ENCODE assay signal across 8 cellular contexts in the genomic region with DNA sequence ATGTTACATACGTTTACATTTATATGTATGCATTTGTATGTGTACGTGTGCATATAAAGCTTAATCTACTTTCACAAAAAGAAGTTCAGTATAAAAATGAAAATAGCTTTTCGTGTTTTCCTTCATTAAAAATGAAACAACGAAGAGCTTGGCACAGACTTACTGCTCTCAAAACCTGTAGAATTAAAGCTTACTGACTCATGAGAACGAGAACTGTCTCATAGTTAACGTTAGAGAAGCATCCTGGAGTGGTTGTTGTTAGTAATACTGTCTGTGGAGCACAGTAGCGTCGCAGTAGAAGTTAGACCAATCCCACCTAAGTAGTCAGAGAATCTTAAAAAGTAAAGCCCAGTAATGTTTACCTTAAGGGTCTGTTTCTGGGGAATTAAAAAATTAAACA. TPM values are rescaled to one million over a fixed set of nuclear protein-coding genes. Genes with fewer than 3 reads are reported as not detected.
DNase-seq lines count a peak whose midpoint lies in the region; ATAC-seq, FAIRE-seq and TF ChIP-seq lines count a peak whose summit lies in the region.

No MANE protein-coding gene starts in this region.

- H3K27me3 ChIP-seq in BLaER1 treated with 17β-estradiol and CSF1 and Interleukin-3, amounts not matched to agents 10 nM and 100 nM: no peaks in the 10 kb centered on the region
- H3K27me3 ChIP-seq in HUES48 (ENCODE audit: control insufficient read depth, insufficient read depth, low read length): no peaks in the 10 kb centered on the region
- no peaks in the 10 kb centered on the region for H3K27me3 ChIP-seq in ascending aorta
- no peaks in the 10 kb centered on the region; a peak in 1 of 5 replicates for H3K27me3 ChIP-seq in HepG2 (ENCODE audit: control insufficient read depth in 1 of 2, insufficient read depth in 2 of 2, low read length in 2 of 2)
- no peaks in the 10 kb centered on the region for H3K27me3 ChIP-seq in tibial artery

- TF ChIP-seq EP300 in HepG2 (IDR thresholded peaks at IDR 0.05; ENCODE audit: low read depth in 2 of 2, low read length in 2 of 2): no peak
- TF ChIP-seq EP300 in HepG2 (CRISPR knock-in tag; IDR thresholded peaks at IDR 0.05; ENCODE audit: borderline replicate concordance): no peak

- FAIRE-seq in HepG2 (lab: Jason Lieb, UNC): no peak

- WGBS in HepG2 (ENCODE audit: low lambda C conversion rate): 6% methylated on average over 8 of the region's 8 CpGs

- H3K4me3 ChIP-seq in BLaER1 treated with 17β-estradiol and CSF1 and Interleukin-3, amounts not matched to agents 10 nM and 100 nM: peak overlapping the region; percentile 68 to 87 (median 80)
- H3K4me3 ChIP-seq in HUES48 (ENCODE audit: low read depth, low read length) (peak overlapping the region; percentile 96), ascending aorta (peak overlapping the region; percentile 83 to 93), HepG2 (replicated peaks in 1 of 3; ENCODE audit: insufficient read depth in 1 of 3, low read depth in 2 of 3, low read length in 3 of 3) (peak overlapping the region; percentile 64 to 99 (median 74)), tibial artery (peak overlapping the region; percentile 67 to 76)

- H4K20me1 ChIP-seq in BLaER1 treated with 17β-estradiol and CSF1 and Interleukin-3, amounts not matched to agents 10 nM and 100 nM: peaks cover 25 to 59% (median 58%) of the 10 kb centered on the region in 11 experiments; a peak in 21 of 22 replicates
- H4K20me1 ChIP-seq in HepG2 (ENCODE audit: insufficient read depth, low read length): no peaks in the 10 kb centered on the region

- TF ChIP-seq POLR2A in HepG2 (IDR thresholded peaks at IDR 0.05; ENCODE audit: insufficient read depth in 1 of 2, low read depth in 2 of 2, low read length in 2 of 2): no peak

- DNase-seq in ascending aorta (ENCODE audit: low spot score in 2 of 2): no peak
- DNase-seq in HepG2 (ENCODE audit: low spot score): no peak
- no peak for DNase-seq in tibial artery
- DNase-seq in NCI-H2196 treated with DMSO at 0.1 percent for 48 hours (lab: John Stamatoyannopoulos, UW; ENCODE audit: unreplicated experiment): no peak
- DNase-seq in NCI-H82 (lab: John Stamatoyannopoulos, UW): no peak

- CTCF ChIA-PET in HepG2 (lab: Yijun Ruan, JAX; ENCODE audit: low intra/inter-chr PET ratio, low total read pairs): no interaction called here

- no peaks in the 10 kb centered on the region for H3K9me3 ChIP-seq in BLaER1 treated with 17β-estradiol and CSF1 and Interleukin-3, amounts not matched to agents 10 nM and 100 nM (replicated peaks in 1 of 11)
- no peaks in the 10 kb centered on the region for H3K9me3 ChIP-seq in HUES48 (ENCODE audit: control insufficient read depth, insufficient read depth, low read length)
- H3K9me3 ChIP-seq in ascending aorta: no peaks in the 10 kb centered on the region
- no peaks in the 10 kb centered on the region for H3K9me3 ChIP-seq in HepG2 (ENCODE audit: low read length)
- H3K9me3 ChIP-seq in tibial artery: no peaks in the 10 kb centered on the region

- ATAC-seq in HepG2: no peak
- no peak for ATAC-seq in GM18517 (IDR thresholded peaks at IDR 0.05; ENCODE audit: unreplicated experiment)

- no TSS peak for BruUV-seq in HepG2 (replicated peaks; lab: Mats Ljungman, UMichigan)

- TF ChIP-seq CTCF in ascending aorta (IDR thresholded peaks at IDR 0.05) (no peak), HepG2 (CRISPR knock-in tag; IDR thresholded peaks at IDR 0.05) (no peak), tibial artery (IDR thresholded peaks at IDR 0.05) (no peak)

- peaks cover 26 to 47% (median 40%) of the 10 kb centered on the region in 10 experiments for H3K4me1 ChIP-seq in BLaER1 treated with 17β-estradiol and CSF1 and Interleukin-3, amounts not matched to agents 10 nM and 100 nM
- H3K4me1 ChIP-seq in HUES48 (ENCODE audit: control insufficient read depth, insufficient read depth, low read length) (peaks cover 36% of the 10 kb centered on the region), ascending aorta (peaks cover 7 to 28% of the 10 kb centered on the region in 2 donors), HepG2 (ENCODE audit: insufficient read depth, low read length) (peaks cover 41% of the 10 kb centered on the region), tibial artery (peaks cover 0 to 75% (median 42%) of the 10 kb centered on the region in 4 donors)

- H2AFZ ChIP-seq in HepG2 (ENCODE audit: low read length): no peak overlapping the region

- intact Hi-C loops in ascending aorta (cut with DNase I): no loop called here
- intact Hi-C loops in HepG2 (cut with micrococcal nuclease; ENCODE audit: unreplicated experiment): no loop called here
- intact Hi-C loops in tibial artery (cut with DNase I; ENCODE audit: low total_unique reads): no loop called here

- POLR2A ChIA-PET in HepG2 (lab: Yijun Ruan, JAX): interaction anchor here (0.9 to 1.1 kb wide), 4 partner anchors 23 to 69 kb away, joined by 3 to 7 read pairs (median 4); a partner anchor contains a TSS

- in situ Hi-C loops in HepG2 (cut with HindIII; ENCODE audit: extremely low pct_ligation_motif_present, low pct_unique_long_range_greater_than_20kb): no loop called here

- TF ChIP-seq RAD21 in HepG2 (CRISPR knock-in tag; IDR thresholded peaks at IDR 0.05): no peak

- H3K27ac ChIP-seq in BLaER1 treated with 17β-estradiol and CSF1 and Interleukin-3, amounts not matched to agents 10 nM and 100 nM: peak overlapping the region in 10 of 11 experiments; percentile 84 to 99 (median 94); a peak in 20 of 22 replicates
- H3K27ac ChIP-seq in HUES48 (ENCODE audit: low read depth, low read length) (no peak overlapping the region), ascending aorta (peak overlapping the region; percentile 97 to 99), HepG2 (ENCODE audit: extremely low read length, insufficient read depth, low read length) (peak overlapping the region; percentile 92), tibial artery (peak overlapping the region; percentile 95 to 97)

- H3K79me2 ChIP-seq in HepG2 (ENCODE audit: insufficient read depth, low read length): peaks cover 51% of the 10 kb centered on the region

- H3K36me3 ChIP-seq in BLaER1 treated with 17β-estradiol and CSF1 and Interleukin-3, amounts not matched to agents 10 nM and 100 nM: peaks cover 1 to 27% (median 12%) of the 10 kb centered on the region in 11 experiments; a peak in 20 of 22 replicates
- H3K36me3 ChIP-seq in HUES48 (ENCODE audit: control insufficient read depth, insufficient read depth, low read length) (peaks cover 2% of the 10 kb centered on the region), ascending aorta (no peaks in the 10 kb centered on the region), HepG2 (replicated peaks in 1 of 2; ENCODE audit: control insufficient read depth in 1 of 2, insufficient read depth in 2 of 2, low read length in 2 of 2) (no peaks in the 10 kb centered on the region), tibial artery (no peaks in the 10 kb centered on the region)

- H3K4me2 ChIP-seq in BLaER1 treated with 17β-estradiol and CSF1 and Interleukin-3, amounts not matched to agents 10 nM and 100 nM: peak overlapping the region; percentile 79 to 98 (median 93)
- peak overlapping the region; percentile 83 for H3K4me2 ChIP-seq in HepG2 (ENCODE audit: low read depth, low read length)

- H3K9ac ChIP-seq in BLaER1 treated with 17β-estradiol and CSF1 and Interleukin-3, amounts not matched to agents 10 nM and 100 nM: peak overlapping the region; percentile 84 to 98 (median 92)
- H3K9ac ChIP-seq in HUES48 (ENCODE audit: low read depth, low read length) (0 out of 2 replicates have a peak overlapping the region, but pooled peaks have one; percentile 91), HepG2 (ENCODE audit: insufficient read depth, low read depth, low read length) (peak overlapping the region; percentile 85)

RNA-seq across cellular contexts. Expression of a gene that starts 1.3 kb away (rescaled TPM):
- total RNA-seq in ascending aorta (21.8 TPM), HepG2 (2016; rRNA removed; fragmentation: Illumina TruSeq; extraction: Trizol) (37.1 and 62.6 TPM in 2 replicates)
- 6.2 and 9.1 TPM in 2 replicates for total RNA-seq in HepG2 (2016; cell fraction: cytosol; rRNA removed; fragmentation: Illumina TruSeq; extraction: Trizol; ENCODE audit: low read depth)
- 34.8 and 58.6 TPM in 2 replicates for total RNA-seq in HepG2 (2016; cell fraction: insoluble cytoplasmic fraction; rRNA removed; fragmentation: Illumina TruSeq; extraction: Trizol)
- 17.7 and 20.1 TPM in 2 replicates for total RNA-seq in HepG2 (2016; cell fraction: membrane; rRNA removed; fragmentation: Illumina TruSeq; extraction: Trizol)
- total RNA-seq in HepG2 (2016; cell fraction: nucleus; rRNA removed; fragmentation: Illumina TruSeq; extraction: Trizol): 16.6 and 17.4 TPM in 2 replicates
- 15.5 and 20.2 TPM in 2 replicates for polyA plus RNA-seq in HepG2 (2011; rRNA removed)
- polyA plus RNA-seq in HepG2 (2011; cell fraction: cytosol; rRNA removed): 7.8 and 11.6 TPM in 2 replicates
- 4.0 and 6.1 TPM in 2 replicates for polyA plus RNA-seq in HepG2 (2011; cell fraction: nucleus; rRNA removed)
- polyA plus RNA-seq in HepG2 (2012): 22.2 and 28.7 TPM in 2 replicates
- polyA plus RNA-seq in HepG2 (2016; cell fraction: cytosol; fragmentation: Illumina TruSeq; extraction: Trizol; ENCODE audit: low read depth): 4.8 and 5.1 TPM in 2 replicates
- polyA plus RNA-seq in HepG2 (2016; cell fraction: insoluble cytoplasmic fraction; fragmentation: Illumina TruSeq; extraction: Trizol; ENCODE audit: low read depth): 63.0 and 65.8 TPM in 2 replicates
- polyA plus RNA-seq in HepG2 (2016; cell fraction: membrane; fragmentation: Illumina TruSeq; extraction: Trizol; ENCODE audit: low read depth): 13.8 and 14.9 TPM in 2 replicates
- polyA plus RNA-seq in HepG2 (2016; cell fraction: nucleus; fragmentation: Illumina TruSeq; extraction: Trizol; ENCODE audit: insufficient read depth, low read depth): 29.1 and 30.8 TPM in 2 replicates
- 9.1 and 29.7 TPM in 2 replicates for polyA minus RNA-seq in HepG2 (2011; rRNA and poly(A)+ RNA removed; ENCODE audit: low replicate concordance)
- 12.3 and 12.4 TPM in 2 replicates for polyA minus RNA-seq in HepG2 (2011; cell fraction: cytosol; rRNA and poly(A)+ RNA removed)
- polyA minus RNA-seq in HepG2 (2011; cell fraction: nucleus; rRNA and poly(A)+ RNA removed): 6.4 and 8.3 TPM in 2 replicates

RNA-seq across cellular contexts. Expression of a gene that starts 46.3 kb away (rescaled TPM):
- total RNA-seq in ascending aorta: not detected
- 48.3 and 82.7 TPM in 2 replicates for total RNA-seq in HepG2 (2016; rRNA removed; fragmentation: Illumina TruSeq; extraction: Trizol)
- total RNA-seq in HepG2 (2016; cell fraction: cytosol; rRNA removed; fragmentation: Illumina TruSeq; extraction: Trizol; ENCODE audit: low read depth): 5.5 and 6.4 TPM in 2 replicates
- 49.7 and 80.9 TPM in 2 replicates for total RNA-seq in HepG2 (2016; cell fraction: insoluble cytoplasmic fraction; rRNA removed; fragmentation: Illumina TruSeq; extraction: Trizol)
- 14.7 and 18.6 TPM in 2 replicates for total RNA-seq in HepG2 (2016; cell fraction: membrane; rRNA removed; fragmentation: Illumina TruSeq; extraction: Trizol)
- total RNA-seq in HepG2 (2016; cell fraction: nucleus; rRNA removed; fragmentation: Illumina TruSeq; extraction: Trizol): 37.9 and 39.0 TPM in 2 replicates
- 4.6 and 8.5 TPM in 2 replicates for polyA plus RNA-seq in HepG2 (2011; rRNA removed)
- 4.6 and 5.2 TPM in 2 replicates for polyA plus RNA-seq in HepG2 (2011; cell fraction: cytosol; rRNA removed)
- 2.9 and 3.8 TPM in 2 replicates for polyA plus RNA-seq in HepG2 (2011; cell fraction: nucleus; rRNA removed)
- polyA plus RNA-seq in HepG2 (2012): 8.3 and 17.9 TPM in 2 replicates
- polyA plus RNA-seq in HepG2 (2016; cell fraction: cytosol; fragmentation: Illumina TruSeq; extraction: Trizol; ENCODE audit: low read depth): 1.7 and 2.4 TPM in 2 replicates
- 48.9 and 49.4 TPM in 2 replicates for polyA plus RNA-seq in HepG2 (2016; cell fraction: insoluble cytoplasmic fraction; fragmentation: Illumina TruSeq; extraction: Trizol; ENCODE audit: low read depth)
- polyA plus RNA-seq in HepG2 (2016; cell fraction: membrane; fragmentation: Illumina TruSeq; extraction: Trizol; ENCODE audit: low read depth): 3.8 and 6.0 TPM in 2 replicates
- 33.3 and 34.0 TPM in 2 replicates for polyA plus RNA-seq in HepG2 (2016; cell fraction: nucleus; fragmentation: Illumina TruSeq; extraction: Trizol; ENCODE audit: insufficient read depth, low read depth)
- 3.1 and 6.2 TPM in 2 replicates for polyA minus RNA-seq in HepG2 (2011; rRNA and poly(A)+ RNA removed; ENCODE audit: low replicate concordance)
- 8.4 and 8.8 TPM in 2 replicates for polyA minus RNA-seq in HepG2 (2011; cell fraction: cytosol; rRNA and poly(A)+ RNA removed)
- 10.6 and 11.1 TPM in 2 replicates for polyA minus RNA-seq in HepG2 (2011; cell fraction: nucleus; rRNA and poly(A)+ RNA removed)

RNA-seq across cellular contexts. Expression of a gene that starts 46.8 kb away (rescaled TPM):
- total RNA-seq in ascending aorta (4.6 TPM), HepG2 (2016; rRNA removed; fragmentation: Illumina TruSeq; extraction: Trizol) (39.2 and 40.9 TPM in 2 replicates)
- total RNA-seq in HepG2 (2016; cell fraction: cytosol; rRNA removed; fragmentation: Illumina TruSeq; extraction: Trizol; ENCODE audit: low read depth): 18.5 and 20.2 TPM in 2 replicates
- 39.1 and 40.7 TPM in 2 replicates for total RNA-seq in HepG2 (2016; cell fraction: insoluble cytoplasmic fraction; rRNA removed; fragmentation: Illumina TruSeq; extraction: Trizol)
- total RNA-seq in HepG2 (2016; cell fraction: membrane; rRNA removed; fragmentation: Illumina TruSeq; extraction: Trizol): 48.1 and 48.6 TPM in 2 replicates
- 24.0 and 26.0 TPM in 2 replicates for total RNA-seq in HepG2 (2016; cell fraction: nucleus; rRNA removed; fragmentation: Illumina TruSeq; extraction: Trizol)
- polyA plus RNA-seq in HepG2 (2011; rRNA removed): 9.6 and 14.8 TPM in 2 replicates
- 5.6 and 9.1 TPM in 2 replicates for polyA plus RNA-seq in HepG2 (2011; cell fraction: cytosol; rRNA removed)
- polyA plus RNA-seq in HepG2 (2011; cell fraction: nucleus; rRNA removed): 5.7 and 10.0 TPM in 2 replicates
- 25.1 and 33.5 TPM in 2 replicates for polyA plus RNA-seq in HepG2 (2012)
- 21.4 and 34.4 TPM in 2 replicates for polyA plus RNA-seq in HepG2 (2016; cell fraction: cytosol; fragmentation: Illumina TruSeq; extraction: Trizol; ENCODE audit: low read depth)
- polyA plus RNA-seq in HepG2 (2016; cell fraction: insoluble cytoplasmic fraction; fragmentation: Illumina TruSeq; extraction: Trizol; ENCODE audit: low read depth): 45.6 and 45.7 TPM in 2 replicates
- polyA plus RNA-seq in HepG2 (2016; cell fraction: membrane; fragmentation: Illumina TruSeq; extraction: Trizol; ENCODE audit: low read depth): 33.8 and 40.8 TPM in 2 replicates
- 30.7 and 35.5 TPM in 2 replicates for polyA plus RNA-seq in HepG2 (2016; cell fraction: nucleus; fragmentation: Illumina TruSeq; extraction: Trizol; ENCODE audit: insufficient read depth, low read depth)
- polyA minus RNA-seq in HepG2 (2011; rRNA and poly(A)+ RNA removed; ENCODE audit: low replicate concordance): 2.7 and 4.6 TPM in 2 replicates
- polyA minus RNA-seq in HepG2 (2011; cell fraction: cytosol; rRNA and poly(A)+ RNA removed): 3.0 and 5.1 TPM in 2 replicates
- polyA minus RNA-seq in HepG2 (2011; cell fraction: nucleus; rRNA and poly(A)+ RNA removed): 13.8 and 15.5 TPM in 2 replicates
